In genomic region chr16:89324056-89325010, GRCh38 we compare ENCODE assay signal across 8 cellular contexts.
DNase-seq lines count a peak whose midpoint lies in the region; ATAC-seq, FAIRE-seq and TF ChIP-seq lines count a peak whose summit lies in the region.

No MANE protein-coding gene starts in this region.

- TF ChIP-seq CTCF in kidney (IDR thresholded peaks at IDR 0.05; ENCODE audit: borderline replicate concordance, extremely low read depth, insufficient read depth) = no peak

- peak overlapping the region; percentile 70 for H3K4me3 Mint-ChIP-seq in activated T-cell treated with anti-CD3 and anti-CD28 coated beads, Interleukin-2, amount 50 U/mL, for 24 hours

- ATAC-seq in HG02759 (IDR thresholded peaks at IDR 0.05; ENCODE audit: unreplicated experiment) = peak; percentile 56
- no peak for ATAC-seq in GM19035 (IDR thresholded peaks at IDR 0.05; ENCODE audit: unreplicated experiment)

- H3K27me3 Mint-ChIP-seq in activated T-cell treated with anti-CD3 and anti-CD28 coated beads, Interleukin-2, amount 50 U/mL, for 24 hours = no peaks in the 10 kb centered on the region

- H3K4me3 ChIP-seq in kidney (ENCODE audit: low read length in 2 of 2) = no peak overlapping the region
- H3K4me3 ChIP-seq in stomach smooth muscle (ENCODE audit: low read length in 2 of 2) = no peak overlapping the region

- H3K27ac ChIP-seq in kidney (ENCODE audit: low read depth in 2 of 2, low read length in 2 of 2) = no peak overlapping the region
- peak overlapping the region; percentile 76 for H3K27ac ChIP-seq in stomach smooth muscle (ENCODE audit: low read length)

- peak; percentile 92 for DNase-seq in EL
- peak; percentile 79 for DNase-seq in activated T-cell treated with anti-CD3 and anti-CD28 coated beads, Interleukin-2, amount 50 U/mL, for 24 hours
- DNase-seq in kidney = peak; percentile 48
- no peak for DNase-seq in NCI-H128 (lab: John Stamatoyannopoulos, UW; ENCODE audit: unreplicated experiment)
- no peak for DNase-seq in 8988T

- H3K9me3 ChIP-seq in kidney (ENCODE audit: control insufficient read depth in 1 of 2, low read length in 2 of 2) = no peaks in the 10 kb centered on the region
- H3K9me3 ChIP-seq in stomach smooth muscle (ENCODE audit: control insufficient read depth in 2 of 2, low read length in 2 of 2) = no peaks in the 10 kb centered on the region

- H3K27ac Mint-ChIP-seq in activated T-cell treated with anti-CD3 and anti-CD28 coated beads, Interleukin-2, amount 50 U/mL, for 24 hours = peak overlapping the region; percentile 97

- H3K9ac ChIP-seq in kidney (ENCODE audit: low read length in 2 of 2) = no peak overlapping the region
- no peak overlapping the region for H3K9ac ChIP-seq in stomach smooth muscle (ENCODE audit: low read length in 2 of 2)

- intact Hi-C loops in kidney (cut with DNase I) = no loop called here

- FAIRE-seq in kidney (lab: Jason Lieb, UNC) = no peak

- H3K27me3 ChIP-seq in stomach smooth muscle (ENCODE audit: control insufficient read depth in 1 of 2, insufficient read depth in 2 of 2, low read length in 2 of 2) = no peaks in the 10 kb centered on the region

- H3K4me1 Mint-ChIP-seq in activated T-cell treated with anti-CD3 and anti-CD28 coated beads, Interleukin-2, amount 50 U/mL, for 24 hours (ENCODE audit: low read depth) = peaks cover 92% of the 10 kb centered on the region

- H3K36me3 Mint-ChIP-seq in activated T-cell treated with anti-CD3 and anti-CD28 coated beads, Interleukin-2, amount 50 U/mL, for 24 hours (ENCODE audit: low read depth) = peaks cover 64% of the 10 kb centered on the region

- H3K36me3 ChIP-seq in kidney (ENCODE audit: control insufficient read depth in 1 of 2, insufficient read depth in 2 of 2, low read length in 2 of 2) (no peaks in the 10 kb centered on the region), stomach smooth muscle (ENCODE audit: control insufficient read depth in 2 of 2, insufficient read depth in 2 of 2, low read length in 2 of 2) (no peaks in the 10 kb centered on the region)

- H3K9me3 Mint-ChIP-seq in activated T-cell treated with anti-CD3 and anti-CD28 coated beads, Interleukin-2, amount 50 U/mL, for 24 hours = no peaks in the 10 kb centered on the region

- H3K4me1 ChIP-seq in kidney (ENCODE audit: control insufficient read depth in 1 of 2, insufficient read depth in 1 of 2, low read depth in 1 of 2, low read length in 2 of 2) = peaks cover 29 to 42% of the 10 kb centered on the region in 2 donors
- peaks cover 64% of the 10 kb centered on the region for H3K4me1 ChIP-seq in stomach smooth muscle (ENCODE audit: control insufficient read depth, insufficient read depth, low read length)

Comparison
In these comparisons a context has a peak if more than half of its experiments do, and no peak if none do; other contexts are left out.
1. DNase-seq: peak in EL (single experiment), activated T-cell treated with anti-CD3 and anti-CD28 coated beads, Interleukin-2, amount 50 U/mL, for 24 hours (single experiment) and kidney (single experiment); none in NCI-H128 (single experiment) and 8988T (single experiment).